ENCODE assay signal across 10 cellular contexts in genomic region chr20:20410678-20411077, GRCh38. TPM values are rescaled to one million over a fixed set of nuclear protein-coding genes. Genes with fewer than 3 reads are reported as not detected.
DNase-seq lines count a peak whose midpoint lies in the region; ATAC-seq and TF ChIP-seq lines count a peak whose summit lies in the region.
"Had no signal": no experiment of that assay in that cellular context is flagged by ENCODE, and none has a peak within 500 bp of the region (broad histone marks: within the 10 kb centered on the region; RNA-seq: fewer than 3 reads in every experiment).

No MANE protein-coding gene starts in this region.

- H3K4me3 ChIP-seq in mammary epithelial cell (replicated peaks in 1 of 3; ENCODE audit: insufficient read depth in 1 of 3, low read depth in 2 of 3, low read length in 3 of 3) = no peak overlapping the region

- intact Hi-C loops in mammary epithelial cell (cut with micrococcal nuclease) = no loop called here

- H3K4me1 ChIP-seq in mammary epithelial cell (ENCODE audit: insufficient read depth, low read length) = no peaks in the 10 kb centered on the region

- no peaks in the 10 kb centered on the region for H3K79me2 ChIP-seq in mammary epithelial cell (ENCODE audit: insufficient read depth, low read length)

- no peak overlapping the region for H2AFZ ChIP-seq in mammary epithelial cell (ENCODE audit: low read depth, low read length)

- H3K27ac ChIP-seq in VCaP = peak overlapping the region; percentile 44
- H3K27ac ChIP-seq in mammary epithelial cell (ENCODE audit: insufficient read depth, low read depth, low read length) = no peak overlapping the region

- no peaks in the 10 kb centered on the region for H3K9me3 ChIP-seq in mammary epithelial cell (replicated peaks; ENCODE audit: insufficient read depth, low read length)

- peak; percentile 27 for DNase-seq in CMK (ENCODE audit: low read depth)
- peak; percentile 33 for DNase-seq in NCI-H1694 (lab: John Stamatoyannopoulos, UW)
- DNase-seq in hippocampal formation (lab: John Stamatoyannopoulos, UW) = peak; percentile 18 to 79
- DNase-seq in mammary epithelial cell = no peak
- DNase-seq in AML-193 (lab: John Stamatoyannopoulos, UW) = no peak
- no peak for DNase-seq in activated effector memory CD4-positive, alpha-beta T cell treated with Interleukin-2 at 50 U/mL for 16 hours
- DNase-seq: CD4-positive, CD25-positive, alpha-beta regulatory T cell had no signal

- WGBS in mammary epithelial cell (ENCODE audit: low coverage, missing lambda C conversion rate) = 90% methylated on average over 6 of the region's 6 CpGs

- no peaks in the 10 kb centered on the region for H3K36me3 ChIP-seq in mammary epithelial cell (ENCODE audit: insufficient read depth, low read length)

- BruUV-seq in mammary epithelial cell (replicated peaks; lab: Mats Ljungman, UMichigan) = no TSS peak

- no peak overlapping the region for H3K4me2 ChIP-seq in mammary epithelial cell (ENCODE audit: insufficient read depth, low read depth, low read length)

- in situ Hi-C loops in mammary epithelial cell (cut with MboI; ENCODE audit: low sequenced_read_pairs in 2 of 2) = no loop called here

- H3K9ac ChIP-seq in mammary epithelial cell (ENCODE audit: insufficient read depth, low read length) = no peak overlapping the region

- dilution Hi-C loops in mammary epithelial cell (cut with HindIII; ENCODE audit: low sequenced_read_pairs) = loop anchor here (10.0 kb wide), 1 partner anchor 54 kb away; no protein-coding TSS in a partner anchor

- ATAC-seq in HG02884 (IDR thresholded peaks at IDR 0.05; ENCODE audit: unreplicated experiment) = no peak

- CTCF ChIA-PET in mammary epithelial cell (lab: Charles Lee; ENCODE audit: low non-redundant PET) = no interaction called here

- TF ChIP-seq CTCF in VCaP (conservative IDR thresholded peaks at IDR 0.05) (no peak), mammary epithelial cell (conservative IDR thresholded peaks at IDR 0.05 in 1 of 2, IDR thresholded peaks at IDR 0.05 in 1 of 2; ENCODE audit: extremely low read depth in 1 of 2, insufficient read depth in 1 of 2, low read depth in 1 of 2, low read length in 2 of 2) (no peak)

- H4K20me1 ChIP-seq in mammary epithelial cell (ENCODE audit: insufficient read depth, low read length) = no peaks in the 10 kb centered on the region

- no peaks in the 10 kb centered on the region for H3K27me3 ChIP-seq in mammary epithelial cell (ENCODE audit: insufficient read depth, low read length)

RNA-seq across cellular contexts. Expression of gene INSM1, which starts 42.8 kb away (rescaled TPM):
- not detected for total RNA-seq in mammary epithelial cell
- polyA plus RNA-seq in mammary epithelial cell = not detected
- not detected for polyA minus RNA-seq in mammary epithelial cell
- total RNA-seq: liver had no signal
- polyA plus RNA-seq: CD4-positive, CD25-positive, alpha-beta regulatory T cell; liver had no signal

Comparison
In these comparisons a context has a peak if more than half of its experiments do, and no peak if none do; other contexts are left out.
1. DNase-seq: peak in CMK (single experiment), NCI-H1694 (single experiment) and hippocampal formation (2 of 2); none in mammary epithelial cell (single experiment), AML-193 (0 of 2) and activated effector memory CD4-positive, alpha-beta T cell treated with Interleukin-2 at 50 U/mL for 16 hours (single experiment).